Comparison of ENCODE assay signal across 8 cellular contexts in genomic region chr1:206770531-206771352, GRCh38. TPM values are rescaled to one million over a fixed set of nuclear protein-coding genes. Genes with fewer than 3 reads are reported as not detected.
A peak's percentile ranks its signal among the peaks of the same experiment; 100 is the strongest.
DNase-seq lines count a peak whose midpoint lies in the region; ATAC-seq, FAIRE-seq and TF ChIP-seq lines count a peak whose summit lies in the region.

Gene IL19, plus strand, starts transcription at chr1:206770773. Its CDS starts 65,890 bp downstream, at chr1:206836663.

- peaks cover 69% of the 10 kb centered on the region for H3K27me3 Mint-ChIP-seq in Calu3 (ENCODE audit: unreplicated experiment)
- H3K27me3 Mint-ChIP-seq in GM23338 (ENCODE audit: insufficient read depth, low read depth, poor library complexity) = peaks cover 10% of the 10 kb centered on the region
- H3K27me3 Mint-ChIP-seq in activated CD4-positive, alpha-beta T cell treated with anti-CD3 and anti-CD28 coated beads, Interleukin-2, amount 10 ng/mL, durations not matched to agents 7 days and 5 days = peaks cover 27% of the 10 kb centered on the region

- no TSS peak for BruUV-seq in Calu3 (replicated peaks; lab: Mats Ljungman, UMichigan)

- H3K27me3 ChIP-seq in GM23338 (ENCODE audit: insufficient read depth) = no peaks in the 10 kb centered on the region

- no peak within 1 kb of the TSS for H3K4me2 ChIP-seq in GM23338

- H3K36me3 ChIP-seq in GM23338 (ENCODE audit: insufficient read depth) = no peaks in the 10 kb centered on the region

- H3K4me1 ChIP-seq in GM23338 (ENCODE audit: insufficient read depth) = peaks cover 16% of the 10 kb centered on the region; the same call in 1 of the 2 replicates

- no peak within 1 kb of the TSS for H3K4me3 Mint-ChIP-seq in Calu3 (ENCODE audit: low read depth, unreplicated experiment)
- no peak within 1 kb of the TSS for H3K4me3 Mint-ChIP-seq in GM23338
- no peak within 1 kb of the TSS for H3K4me3 Mint-ChIP-seq in activated CD4-positive, alpha-beta T cell treated with anti-CD3 and anti-CD28 coated beads, Interleukin-2, amount 10 ng/mL, durations not matched to agents 7 days and 5 days

- DNase-seq in Calu3 (peak; percentile 10), GM23338 (ENCODE audit: low spot score) (peak; percentile 5), left lobe of liver (ENCODE audit: low spot score) (no peak), NCI-H446 (lab: John Stamatoyannopoulos, UW) (no peak), NCI-H1930 (lab: John Stamatoyannopoulos, UW) (no peak), D721Med (ENCODE audit: insufficient read length, low spot score) (no peak), retina (no peak)
- no peak for DNase-seq in activated CD4-positive, alpha-beta T cell treated with anti-CD3 and anti-CD28 coated beads, Interleukin-2, amount 10 ng/mL, durations not matched to agents 7 days and 5 days

- CTCF ChIA-PET in Calu3 (lab: Charles Lee) = interaction anchor here (0.8 to 1.2 kb wide), 2 partner anchors 142 kb away, joined by 3 read pairs; no protein-coding TSS in a partner anchor
- CTCF ChIA-PET in activated CD4-positive, alpha-beta T cell treated with anti-CD3 and anti-CD28 coated beads, Interleukin-2, amount 10 ng/mL, durations not matched to agents 7 days and 5 days (lab: Charles Lee) = interaction anchor here (0.5 to 4.7 kb wide), 14 partner anchors 10 to 217 kb away, joined by 3 to 24 read pairs (median 4); no protein-coding TSS in a partner anchor

- H3K9me3 Mint-ChIP-seq in Calu3 (ENCODE audit: low read depth, unreplicated experiment) (no peaks in the 10 kb centered on the region), GM23338 (no peaks in the 10 kb centered on the region)
- H3K9me3 Mint-ChIP-seq in activated CD4-positive, alpha-beta T cell treated with anti-CD3 and anti-CD28 coated beads, Interleukin-2, amount 10 ng/mL, durations not matched to agents 7 days and 5 days = no peaks in the 10 kb centered on the region

- intact Hi-C loops in Calu3 (cut with micrococcal nuclease; ENCODE audit: unreplicated experiment) = no loop called here

- H3K36me3 Mint-ChIP-seq in Calu3 (ENCODE audit: insufficient read depth, unreplicated experiment) (no peaks in the 10 kb centered on the region), GM23338 (ENCODE audit: low read depth) (no peaks in the 10 kb centered on the region)
- no peaks in the 10 kb centered on the region for H3K36me3 Mint-ChIP-seq in activated CD4-positive, alpha-beta T cell treated with anti-CD3 and anti-CD28 coated beads, Interleukin-2, amount 10 ng/mL, durations not matched to agents 7 days and 5 days (ENCODE audit: low read depth)

- no peaks in the 10 kb centered on the region for H3F3A ChIP-seq in GM23338 (replicated peaks; ENCODE audit: low read depth)

- TF ChIP-seq CTCF in Calu3 (IDR thresholded peaks at IDR 0.05; ENCODE audit: unreplicated experiment) = no peak
- TF ChIP-seq CTCF in GM23338 (conservative IDR thresholded peaks at IDR 0.05; ENCODE audit: low read depth in 2 of 2) = no peak
- no peak for TF ChIP-seq CTCF in D721Med (IDR thresholded peaks at IDR 0.05; ENCODE audit: insufficient read depth, missing control alignments)

- peak within 1 kb of the TSS; percentile 43 for H2AFZ ChIP-seq in GM23338

- no peaks in the 10 kb centered on the region for H4K20me1 ChIP-seq in GM23338 (replicated peaks; ENCODE audit: insufficient read depth)

- no peak within 1 kb of the TSS for H3K27ac ChIP-seq in GM23338 (ENCODE audit: low read depth)

- no peak within 1 kb of the TSS for H3K4me3 ChIP-seq in GM23338

- POLR2A ChIA-PET in activated CD4-positive, alpha-beta T cell treated with anti-CD3 and anti-CD28 coated beads, Interleukin-2, amount 10 ng/mL, durations not matched to agents 7 days and 5 days (lab: Charles Lee) = no interaction called here

- H3K27ac Mint-ChIP-seq in Calu3 (ENCODE audit: unreplicated experiment) (no peak within 1 kb of the TSS), GM23338 (no peak within 1 kb of the TSS)
- H3K27ac Mint-ChIP-seq in activated CD4-positive, alpha-beta T cell treated with anti-CD3 and anti-CD28 coated beads, Interleukin-2, amount 10 ng/mL, durations not matched to agents 7 days and 5 days = peak within 1 kb of the TSS; percentile 60

- ATAC-seq in GM23338 (peak; percentile 48), left lobe of liver (peak; percentile 50)

- H3K79me2 ChIP-seq in GM23338 (replicated peaks; ENCODE audit: insufficient read depth) = no peaks in the 10 kb centered on the region

- no peak for FAIRE-seq in D721Med (lab: Jason Lieb, UNC)

- H3K4me1 Mint-ChIP-seq in Calu3 (ENCODE audit: low read depth, unreplicated experiment) (peaks cover 9% of the 10 kb centered on the region), GM23338 (peaks cover 27% of the 10 kb centered on the region)
- H3K4me1 Mint-ChIP-seq in activated CD4-positive, alpha-beta T cell treated with anti-CD3 and anti-CD28 coated beads, Interleukin-2, amount 10 ng/mL, durations not matched to agents 7 days and 5 days = peaks cover 79% of the 10 kb centered on the region

- no peaks in the 10 kb centered on the region; the same call in 1 of the 2 replicates for H3K9me2 ChIP-seq in GM23338 (ENCODE audit: insufficient read depth)

TF ChIP-seq in GM23338, 12 proteins besides CTCF, POLR2A, EP300 and RAD21 (continues in another document):
- TF ChIP-seq NANOG (IDR thresholded peaks at IDR 0.05; ENCODE audit: borderline replicate concordance) (no peak), ZNF462 (CRISPR knock-in tag; IDR thresholded peaks at IDR 0.05) (no peak), ETS1 (IDR thresholded peaks at IDR 0.05) (no peak)

RNA-seq across cellular contexts. Expression of gene IL19, which starts in this region (rescaled TPM):
- total RNA-seq in Calu3 (2022) = not detected in 2 replicates
- total RNA-seq in GM23338 (2014; rRNA removed; shearing (Covaris generic)) = not detected in 2 replicates
- not detected in 2 replicates for polyA plus RNA-seq in GM23338 (2016; fragmentation: Nextera tagmentation; extraction: Ambion mirVana)
- total RNA-seq in activated CD4-positive, alpha-beta T cell treated with anti-CD3 and anti-CD28 coated beads, Interleukin-2, amount 10 ng/mL, durations not matched to agents 7 days and 5 days = not detected
- not detected for total RNA-seq in left lobe of liver

Comparison
In these comparisons a context has a peak if more than half of its experiments do, and no peak if none do; other contexts are left out.
1. Peak in DNase-seq in Calu3; RNA of the gene not detected or under 1 TPM.
2. Peak in DNase-seq and ATAC-seq in GM23338; RNA of the gene not detected or under 1 TPM.
3. Peak in ATAC-seq in left lobe of liver; RNA of the gene not detected or under 1 TPM.